Comparison of ENCODE assay signal across 38 cellular contexts in genomic region chr21:41472769-41473548, GRCh38. TPM values are rescaled to one million over a fixed set of nuclear protein-coding genes. Genes with fewer than 3 reads are reported as not detected.
"Had no signal": no experiment of that assay in that cellular context is flagged by ENCODE, and none has a peak within 500 bp of the region (broad histone marks: within the 10 kb centered on the region; RNA-seq: fewer than 3 reads in every experiment).

No MANE protein-coding gene starts in this region.

- H3K4me3 Mint-ChIP-seq: activated CD4-positive, alpha-beta memory T cell treated with anti-CD3 and anti-CD28 coated beads for 36 hours; activated CD4-positive, alpha-beta T cell treated with anti-CD3 and anti-CD28 coated beads for 36 hours; activated CD4-positive, alpha-beta T cell treated with anti-CD3 and anti-CD28 coated beads, Interleukin-2, amount 10 ng/mL, durations not matched to agents 24 days and 14 days; activated CD8-positive, alpha-beta memory T cell treated with anti-CD3 and anti-CD28 coated beads, Interleukin-2, amount 10 ng/mL, durations not matched to agents 7 days and 5 days; activated CD8-positive, alpha-beta T cell treated with anti-CD3 and anti-CD28 coated beads, Interleukin-2, amount 10 ng/mL, durations not matched to agents 7 days and 5 days; activated naive CD4-positive, alpha-beta T cell treated with anti-CD3 and anti-CD28 coated beads for 36 hours; activated naive CD4-positive, alpha-beta T cell treated with anti-CD3 and anti-CD28 coated beads, Interleukin-2, amount 50 U/mL, for 24 hours; activated naive CD8-positive, alpha-beta T cell treated with anti-CD3 and anti-CD28 coated beads for 36 hours; activated naive CD8-positive, alpha-beta T cell treated with anti-CD3 and anti-CD28 coated beads, Interleukin-2, amount 50 U/mL, for 24 hours; activated T-helper 1 cell treated with anti-CD3 and anti-CD28 coated beads, Interleukin-12 subunit alpha, Interleukin-12 subunit beta, Interleukin-2, Interleukin-4 antibody, amounts not matched to agents 30 ng/mL and 10 ng/mL and 1 ng/mL, durations not matched to agents 14 hours and 24 hours and 36 hours; effector memory CD8-positive, alpha-beta T cell; T-helper 17 cell; T-helper 2 cell treated with Interferon-gamma antibody and Interleukin-4, amounts not matched to agents 5 μg/mL and 100 μg/mL, for 36 hours had no signal

- H3K36me3 ChIP-seq: adrenal gland, gastroesophageal sphincter had no signal

- H3K27ac Mint-ChIP-seq: activated CD4-positive, alpha-beta memory T cell treated with anti-CD3 and anti-CD28 coated beads for 36 hours; activated CD4-positive, alpha-beta T cell treated with anti-CD3 and anti-CD28 coated beads for 36 hours; activated CD8-positive, alpha-beta memory T cell treated with anti-CD3 and anti-CD28 coated beads, Interleukin-2, amount 10 ng/mL, durations not matched to agents 7 days and 5 days; activated CD8-positive, alpha-beta T cell treated with anti-CD3 and anti-CD28 coated beads, Interleukin-2, amount 10 ng/mL, durations not matched to agents 7 days and 5 days; activated naive CD4-positive, alpha-beta T cell treated with anti-CD3 and anti-CD28 coated beads for 36 hours; activated naive CD4-positive, alpha-beta T cell treated with anti-CD3 and anti-CD28 coated beads, Interleukin-2, amount 50 U/mL, for 24 hours; activated naive CD8-positive, alpha-beta T cell treated with anti-CD3 and anti-CD28 coated beads for 36 hours; activated naive CD8-positive, alpha-beta T cell treated with anti-CD3 and anti-CD28 coated beads, Interleukin-2, amount 50 U/mL, for 24 hours; activated T-helper 1 cell treated with anti-CD3 and anti-CD28 coated beads, Interleukin-12 subunit alpha, Interleukin-12 subunit beta, Interleukin-2, Interleukin-4 antibody, amounts not matched to agents 30 ng/mL and 10 ng/mL and 1 ng/mL, durations not matched to agents 14 hours and 24 hours and 36 hours; activated T-helper 2 cell treated with anti-CD3 and anti-CD28 coated beads, Interferon-gamma antibody, Interleukin-2, Interleukin-4, amounts not matched to agents 10 μg/mL and 5 μg/mL and 100 μg/mL, durations not matched to agents 14 hours and 24 hours and 36 hours; effector memory CD8-positive, alpha-beta T cell; T-helper 17 cell; T-helper 2 cell treated with Interferon-gamma antibody and Interleukin-4, amounts not matched to agents 5 μg/mL and 100 μg/mL, for 36 hours had no signal

- H3K9me3 ChIP-seq: adrenal gland, body of pancreas, esophagus squamous epithelium, gastroesophageal sphincter had no signal

- H3K4me1 ChIP-seq: adrenal gland had no signal

- H3K27ac ChIP-seq: adrenal gland, body of pancreas, epithelial cell of prostate, esophagus squamous epithelium, gastroesophageal sphincter had no signal

- H3K9me3 Mint-ChIP-seq: activated CD4-positive, alpha-beta memory T cell treated with anti-CD3 and anti-CD28 coated beads for 36 hours; activated CD4-positive, alpha-beta T cell treated with anti-CD3 and anti-CD28 coated beads, Interleukin-2, amount 10 ng/mL, durations not matched to agents 24 days and 14 days; activated naive CD4-positive, alpha-beta T cell treated with anti-CD3 and anti-CD28 coated beads for 36 hours; activated naive CD4-positive, alpha-beta T cell treated with anti-CD3 and anti-CD28 coated beads, Interleukin-2, amount 50 U/mL, for 24 hours; activated naive CD8-positive, alpha-beta T cell treated with anti-CD3 and anti-CD28 coated beads for 36 hours; activated naive CD8-positive, alpha-beta T cell treated with anti-CD3 and anti-CD28 coated beads, Interleukin-2, amount 50 U/mL, for 24 hours; activated T-helper 1 cell treated with anti-CD3 and anti-CD28 coated beads, Interleukin-12 subunit alpha, Interleukin-12 subunit beta, Interleukin-2, Interleukin-4 antibody, amounts not matched to agents 30 ng/mL and 10 ng/mL and 1 ng/mL, durations not matched to agents 14 hours and 24 hours and 36 hours; activated T-helper 2 cell treated with anti-CD3 and anti-CD28 coated beads, Interferon-gamma antibody, Interleukin-2, Interleukin-4, amounts not matched to agents 10 μg/mL and 5 μg/mL and 100 μg/mL, durations not matched to agents 14 hours and 24 hours and 36 hours; effector memory CD8-positive, alpha-beta T cell; T-helper 2 cell treated with Interferon-gamma antibody and Interleukin-4, amounts not matched to agents 5 μg/mL and 100 μg/mL, for 36 hours had no signal

- H3K27me3 ChIP-seq: adrenal gland, body of pancreas had no signal

- H3K4me3 ChIP-seq: adrenal gland, body of pancreas, esophagus squamous epithelium, gastroesophageal sphincter had no signal

- H3K4me1 Mint-ChIP-seq: activated naive CD8-positive, alpha-beta T cell treated with anti-CD3 and anti-CD28 coated beads for 36 hours; activated naive CD8-positive, alpha-beta T cell treated with anti-CD3 and anti-CD28 coated beads, Interleukin-2, amount 50 U/mL, for 24 hours had no signal

- DNase-seq: activated CD4-positive, alpha-beta memory T cell treated with anti-CD3 and anti-CD28 coated beads for 36 hours; activated CD4-positive, alpha-beta T cell treated with anti-CD3 and anti-CD28 coated beads for 36 hours; activated CD4-positive, alpha-beta T cell treated with anti-CD3 and anti-CD28 coated beads, Interleukin-2, amount 10 ng/mL, durations not matched to agents 24 days and 14 days; activated CD4-positive, CD25-positive, alpha-beta regulatory T cell; activated CD4-positive, CD25-positive, alpha-beta regulatory T cell treated with anti-CD3 and anti-CD28 coated beads, Interleukin-2, amount 50 U/mL, for 72 hours; activated CD8-positive, alpha-beta memory T cell treated with anti-CD3 and anti-CD28 coated beads, Interleukin-2, amount 10 ng/mL, durations not matched to agents 7 days and 5 days; activated CD8-positive, alpha-beta memory T cell treated with anti-CD3 and anti-CD28 coated beads, Interleukin-2, amount 50 U/mL, for 4 hours; activated CD8-positive, alpha-beta T cell treated with anti-CD3 and anti-CD28 coated beads, Interleukin-2, amount 10 ng/mL, durations not matched to agents 7 days and 5 days; activated effector memory CD4-positive, alpha-beta T cell treated with anti-CD3 and anti-CD28 coated beads, Interleukin-2, amount 50 U/mL, for 16 hours; activated naive CD4-positive, alpha-beta T cell treated with anti-CD3 and anti-CD28 coated beads for 36 hours; activated naive CD8-positive, alpha-beta T cell treated with anti-CD3 and anti-CD28 coated beads for 36 hours; activated naive CD8-positive, alpha-beta T cell treated with anti-CD3 and anti-CD28 coated beads, Interleukin-2, amount 50 U/mL, for 24 hours; activated T-cell treated with anti-CD3 and anti-CD28 coated beads, Interleukin-2, amount 50 U/mL, for 1 hour; activated T-cell treated with anti-CD3 and anti-CD28 coated beads, Interleukin-2, amount 50 U/mL, for 48 hours; adrenal gland; amygdala; aorta; caudate nucleus; cortex of kidney; dermis blood vessel endothelial cell; effector CD4-positive, alpha-beta T cell; effector memory CD8-positive, alpha-beta T cell; esophagus squamous epithelium; foreskin melanocyte; T-helper 1 cell; T-helper 17 cell; T1000 had no signal

- H3K36me3 Mint-ChIP-seq: activated CD4-positive, alpha-beta memory T cell treated with anti-CD3 and anti-CD28 coated beads for 36 hours; activated CD8-positive, alpha-beta memory T cell treated with anti-CD3 and anti-CD28 coated beads, Interleukin-2, amount 10 ng/mL, durations not matched to agents 7 days and 5 days; activated naive CD4-positive, alpha-beta T cell treated with anti-CD3 and anti-CD28 coated beads, Interleukin-2, amount 50 U/mL, for 24 hours; activated naive CD8-positive, alpha-beta T cell treated with anti-CD3 and anti-CD28 coated beads for 36 hours had no signal

- ATAC-seq: activated CD4-positive, alpha-beta T cell treated with anti-CD3 and anti-CD28 coated beads for 36 hours; activated CD8-positive, alpha-beta memory T cell treated with anti-CD3 and anti-CD28 coated beads, Interleukin-2, amount 10 ng/mL, durations not matched to agents 7 days and 5 days; activated CD8-positive, alpha-beta T cell treated with anti-CD3 and anti-CD28 coated beads, Interleukin-2, amount 10 ng/mL, durations not matched to agents 7 days and 5 days; activated naive CD8-positive, alpha-beta T cell treated with anti-CD3 and anti-CD28 coated beads, Interleukin-2, amount 50 U/mL, for 24 hours; body of pancreas; effector memory CD8-positive, alpha-beta T cell; gastroesophageal sphincter; T-helper 17 cell had no signal

RNA-seq across cellular contexts. Expression of gene TMPRSS2, which starts 35.0 kb away (rescaled TPM):
- total RNA-seq: activated CD4-positive, alpha-beta memory T cell treated with anti-CD3 and anti-CD28 coated beads for 36 hours; activated CD4-positive, alpha-beta T cell treated with anti-CD3 and anti-CD28 coated beads for 36 hours; activated CD4-positive, alpha-beta T cell treated with anti-CD3 and anti-CD28 coated beads, Interleukin-2, amount 10 ng/mL, durations not matched to agents 24 days and 14 days; activated CD8-positive, alpha-beta memory T cell treated with anti-CD3 and anti-CD28 coated beads for 36 hours; activated CD8-positive, alpha-beta memory T cell treated with anti-CD3 and anti-CD28 coated beads, Interleukin-2, amount 10 ng/mL, durations not matched to agents 7 days and 5 days; activated CD8-positive, alpha-beta T cell treated with anti-CD3 and anti-CD28 coated beads, Interleukin-2, amount 10 ng/mL, durations not matched to agents 7 days and 5 days; activated naive CD4-positive, alpha-beta T cell treated with anti-CD3 and anti-CD28 coated beads for 36 hours; activated naive CD8-positive, alpha-beta T cell treated with anti-CD3 and anti-CD28 coated beads for 36 hours; activated T-helper 1 cell treated with anti-CD3 and anti-CD28 coated beads, Interleukin-12 subunit alpha, Interleukin-12 subunit beta, Interleukin-2, Interleukin-4 antibody, amounts not matched to agents 30 ng/mL and 10 ng/mL and 1 ng/mL, durations not matched to agents 14 hours and 24 hours and 36 hours; activated T-helper 2 cell treated with anti-CD3 and anti-CD28 coated beads, Interferon-gamma antibody, Interleukin-2, Interleukin-4, amounts not matched to agents 10 μg/mL and 5 μg/mL and 100 μg/mL, durations not matched to agents 14 hours and 24 hours and 36 hours; aorta; dermis blood vessel endothelial cell; endothelial cell of umbilical vein; fibroblast of villous mesenchyme; glomerular endothelial cell; T-helper 17 cell had no signal
